In genomic region chr21:34406676-34407075, GRCh38 we compare ENCODE assay signal across 13 cellular contexts. TPM values are rescaled to one million over a fixed set of nuclear protein-coding genes. Genes with fewer than 3 reads are reported as not detected.
"Had no signal": no experiment of that assay in that cellular context is flagged by ENCODE, and none has a peak within 500 bp of the region (broad histone marks: within the 10 kb centered on the region; RNA-seq: fewer than 3 reads in every experiment).

No MANE protein-coding gene starts in this region.

RNA-seq across cellular contexts. Expression of gene SMIM34, which starts 17.1 kb away (rescaled TPM):
- total RNA-seq: stomach, temporal lobe, thoracic aorta, thyroid gland, tibial nerve, transverse colon, upper lobe of right lung, ureter, urinary bladder, vagina had no signal
- polyA plus RNA-seq: stomach, urinary bladder had no signal

RNA-seq across cellular contexts. Expression of gene KCNE2, which starts 42.9 kb away (rescaled TPM):
- total RNA-seq: subcutaneous adipose tissue, suprapubic skin, thoracic aorta, transverse colon, upper lobe of left lung, ureter, urinary bladder, vagina had no signal
